ENCODE assay signal across 15 cellular contexts in genomic region chr17:39139561-39139960, GRCh38. TPM values are rescaled to one million over a fixed set of nuclear protein-coding genes. Genes with fewer than 3 reads are reported as not detected.
"Had no signal": no experiment of that assay in that cellular context is flagged by ENCODE, and none has a peak within 500 bp of the region (broad histone marks: within the 10 kb centered on the region; RNA-seq: fewer than 3 reads in every experiment).

No MANE protein-coding gene starts in this region.

- H3K36me3 Mint-ChIP-seq: brain had no signal

- H3K9me3 ChIP-seq: pancreas had no signal

- H3K4me1 Mint-ChIP-seq: activated naive CD4-positive, alpha-beta T cell treated with anti-CD3 and anti-CD28 coated beads, Interleukin-2, amount 50 U/mL, for 24 hours had no signal

- H3K27ac Mint-ChIP-seq: activated naive CD4-positive, alpha-beta T cell treated with anti-CD3 and anti-CD28 coated beads, Interleukin-2, amount 50 U/mL, for 24 hours; brain; T-helper 2 cell treated with Interferon-gamma antibody and Interleukin-4, amounts not matched to agents 5 μg/mL and 100 μg/mL, for 36 hours had no signal

- H3K36me3 ChIP-seq: pancreas, tibial nerve had no signal

- DNase-seq: activated CD4-positive, alpha-beta T cell treated with anti-CD3 and anti-CD28 coated beads, Interleukin-2, amount 50 U/mL, for 4 hours; activated CD4-positive, CD25-positive, alpha-beta regulatory T cell treated with anti-CD3 and anti-CD28 coated beads, Interleukin-2, amount 50 U/mL, for 72 hours; activated T-cell treated with anti-CD3 and anti-CD28 coated beads, Interleukin-2, amount 50 U/mL, for 1 hour; cerebellar nuclear complex; mesendoderm; pancreas; retina had no signal

- H3K9me3 Mint-ChIP-seq: activated naive CD4-positive, alpha-beta T cell treated with anti-CD3 and anti-CD28 coated beads, Interleukin-2, amount 50 U/mL, for 24 hours; T-helper 2 cell treated with Interferon-gamma antibody and Interleukin-4, amounts not matched to agents 5 μg/mL and 100 μg/mL, for 36 hours had no signal

- H3K4me3 ChIP-seq: pancreas, tibial nerve had no signal

- H3K27me3 Mint-ChIP-seq: activated naive CD4-positive, alpha-beta T cell treated with anti-CD3 and anti-CD28 coated beads, Interleukin-2, amount 50 U/mL, for 24 hours had no signal

- H3K4me3 Mint-ChIP-seq: activated naive CD4-positive, alpha-beta T cell treated with anti-CD3 and anti-CD28 coated beads, Interleukin-2, amount 50 U/mL, for 24 hours; brain; T-helper 2 cell treated with Interferon-gamma antibody and Interleukin-4, amounts not matched to agents 5 μg/mL and 100 μg/mL, for 36 hours had no signal

- H3K27ac ChIP-seq: pancreas, tibial nerve had no signal

- H3K27me3 ChIP-seq: pancreas, tibial nerve had no signal

RNA-seq across cellular contexts. Expression of gene PLXDC1, which starts 11.9 kb away (rescaled TPM):
- total RNA-seq: dermis microvascular lymphatic vessel endothelial cell had no signal

RNA-seq across cellular contexts. Expression of gene ARL5C, which starts 26.4 kb away (rescaled TPM):
- total RNA-seq: dermis microvascular lymphatic vessel endothelial cell, left lobe of liver, tibial nerve had no signal
- polyA plus RNA-seq: esophagus, neural cell had no signal
